1 cellular context compared by ENCODE assay signal in genomic region chr20:25071722-25072121, GRCh38.
TF ChIP-seq lines count a peak whose summit lies in the region.

No MANE protein-coding gene starts in this region.

TF ChIP-seq in HCT116, 20 proteins besides CTCF, POLR2A, EP300 and RAD21 (continued from another document):
- TF ChIP-seq SIN3A (IDR thresholded peaks at IDR 0.05; ENCODE audit: low read depth) (no peak), ATF3 (IDR thresholded peaks at IDR 0.05) (no peak), SRF (IDR thresholded peaks at IDR 0.05; ENCODE audit: low read depth) (no peak), SP1 (IDR thresholded peaks at IDR 0.05; ENCODE audit: low read depth) (no peak), CBX3 (IDR thresholded peaks at IDR 0.05; ENCODE audit: low read depth) (no peak), EZH2 (IDR thresholded peaks at IDR 0.05) (no peak), ZBTB33 (IDR thresholded peaks at IDR 0.05; ENCODE audit: extremely low read depth, insufficient replicate concordance, low read length) (no peak), ZNF274 (IDR thresholded peaks at IDR 0.05; ENCODE audit: low read depth, low read length) (no peak), POLR2AphosphoS5 (IDR thresholded peaks at IDR 0.05; ENCODE audit: low read depth, low read length) (no peak), EGR1 (IDR thresholded peaks at IDR 0.05; ENCODE audit: low read depth) (no peak), JUND (IDR thresholded peaks at IDR 0.05) (no peak), ELF1 (IDR thresholded peaks at IDR 0.05; ENCODE audit: borderline replicate concordance, low read depth) (no peak), MAX (IDR thresholded peaks at IDR 0.05) (no peak), ZFX (IDR thresholded peaks at IDR 0.05) (no peak)
TF ChIP-seq in HCT116: peak in this region for 0.
